12 cellular contexts compared by ENCODE assay signal in genomic region chr10:30682377-30683199, GRCh38. TPM values are rescaled to one million over a fixed set of nuclear protein-coding genes. Genes with fewer than 3 reads are reported as not detected.
DNase-seq lines count a peak whose midpoint lies in the region; ATAC-seq and TF ChIP-seq lines count a peak whose summit lies in the region.
"Not testable (repeated sequence)": the region's sequence is repeated elsewhere in the genome, so short reads cannot be mapped to it uniquely, and the experiment has no call there.
"Had no signal": no experiment of that assay in that cellular context is flagged by ENCODE, and none has a peak within 500 bp of the region (broad histone marks: within the 10 kb centered on the region; RNA-seq: fewer than 3 reads in every experiment).

No MANE protein-coding gene starts in this region.

- CTCF ChIA-PET in CD8-positive, alpha-beta memory T cell (lab: Charles Lee): interaction anchor here (1.8 to 2.9 kb wide), 2 partner anchors 12 to 69 kb away, joined by 6 to 12 read pairs; no protein-coding TSS in a partner anchor

- H3K27ac Mint-ChIP-seq in CD8-positive, alpha-beta memory T cell; T-helper 17 cell: not testable (repeated sequence)

- H3K9me3 Mint-ChIP-seq in CD8-positive, alpha-beta memory T cell: not testable (repeated sequence)

- H3K4me3 Mint-ChIP-seq in CD8-positive, alpha-beta memory T cell; T-helper 17 cell: not testable (repeated sequence)

- H3K4me1 ChIP-seq in CD8-positive, alpha-beta memory T cell (ENCODE audit: insufficient read depth, low read length); body of pancreas; gastroesophageal sphincter: not testable (repeated sequence)

- not testable (repeated sequence) for H3K36me3 Mint-ChIP-seq in CD8-positive, alpha-beta memory T cell; T-helper 17 cell (ENCODE audit: low read depth)

- not testable (repeated sequence) for H3K27ac ChIP-seq in CD8-positive, alpha-beta memory T cell (ENCODE audit: low read depth, low read length); body of pancreas; gastroesophageal sphincter

- not testable (repeated sequence) for TF ChIP-seq POLR2A in body of pancreas (IDR thresholded peaks at IDR 0.05); gastroesophageal sphincter (IDR thresholded peaks at IDR 0.05)

- not testable (repeated sequence) for H3K4me3 ChIP-seq in CD8-positive, alpha-beta memory T cell (ENCODE audit: low read length); body of pancreas; gastroesophageal sphincter; skeletal muscle cell (ENCODE audit: low read depth, low read length)

- H3K27me3 Mint-ChIP-seq in CD8-positive, alpha-beta memory T cell: peaks cover 17 to 87% of the 10 kb centered on the region in 2 donors
- peaks cover 67% of the 10 kb centered on the region for H3K27me3 Mint-ChIP-seq in T-helper 17 cell

- not testable (repeated sequence) for TF ChIP-seq EP300 in gastroesophageal sphincter (IDR thresholded peaks at IDR 0.05)

- DNase-seq in CD8-positive, alpha-beta memory T cell: peak in 3 of 5 donors; percentile 9 to 74 (median 12)
- DNase-seq in HUDEP-2 (lab: John Stamatoyannopoulos, UW; ENCODE audit: unreplicated experiment in 76 of 76): peak in 70 of 76 experiments; percentile 2 to 81 (median 53)
- DNase-seq in T-helper 17 cell: peak in 1 of 3 donors; percentile 21
- DNase-seq in activated T-cell treated with anti-CD3 and anti-CD28 coated beads for 24 hours (ENCODE audit: low read depth): peak; percentile 67
- peak in 2 of 4 donors; percentile 10 to 42 for DNase-seq in body of pancreas
- DNase-seq in skeletal muscle cell (ENCODE audit: low read depth): peak; percentile 83
- DNase-seq in stimulated activated naive CD8-positive, alpha-beta T cell treated with anti-CD3 and anti-CD28 coated beads, Interleukin-15, Interleukin-2, amounts not matched to agents 100 U/mL and 50 U/mL, for 24 hours: peak; percentile 74

- H3K9me3 ChIP-seq in CD8-positive, alpha-beta memory T cell (ENCODE audit: low read length); T-helper 17 cell (ENCODE audit: control insufficient read depth, low read length, poor library complexity, severe bottlenecking); body of pancreas: not testable (repeated sequence)
- peaks cover 0 to 11% (median 0%) of the 10 kb centered on the region in 3 donors for H3K9me3 ChIP-seq in gastroesophageal sphincter

- not testable (repeated sequence) for TF ChIP-seq CTCF in body of pancreas (IDR thresholded peaks at IDR 0.05); gastroesophageal sphincter (IDR thresholded peaks at IDR 0.05)

- intact Hi-C loops in body of pancreas (cut with DNase I): loop anchor here (10.0 kb wide), 1 partner anchor 1188 kb away; no protein-coding TSS in a partner anchor

- peaks cover 0 to 16% (median 2%) of the 10 kb centered on the region in 3 donors for H3K4me1 Mint-ChIP-seq in CD8-positive, alpha-beta memory T cell
- H3K4me1 Mint-ChIP-seq in T-helper 17 cell: not testable (repeated sequence)

- H3K27me3 ChIP-seq in CD8-positive, alpha-beta memory T cell (ENCODE audit: insufficient read depth, low read length, poor library complexity, severe bottlenecking); body of pancreas: not testable (repeated sequence)
- peaks cover 28% of the 10 kb centered on the region for H3K27me3 ChIP-seq in gastroesophageal sphincter

- not testable (repeated sequence) for H3K36me3 ChIP-seq in CD8-positive, alpha-beta memory T cell (ENCODE audit: insufficient read depth, low read length); body of pancreas (replicated peaks in 1 of 2; ENCODE audit: insufficient read depth in 1 of 2, low read depth in 2 of 2); gastroesophageal sphincter

- POLR2A ChIA-PET in CD8-positive, alpha-beta memory T cell (lab: Charles Lee): not testable (repeated sequence)

- 63 to 64% methylated on average over 9 of the region's 9 CpGs for WGBS in body of pancreas, 2 donors
- WGBS in gastroesophageal sphincter (ENCODE audit: low coverage in 1 of 2), 2 donors: 53 to 61% methylated on average over 9 of the region's 9 CpGs

- ATAC-seq in T-helper 17 cell (peak; percentile 87), body of pancreas (peak; percentile 45), gastroesophageal sphincter (peak; percentile 88)
- peak; percentile 93 for ATAC-seq in stimulated activated naive CD8-positive, alpha-beta T cell treated with anti-CD3 and anti-CD28 coated beads, Interleukin-15, Interleukin-2, amounts not matched to agents 100 U/mL and 50 U/mL, for 24 hours

RNA-seq across cellular contexts. Expression of gene LYZL2, which starts 53.0 kb away (rescaled TPM):
- total RNA-seq in CD8-positive, alpha-beta memory T cell: not detected
- not detected for polyA plus RNA-seq in CD8-positive, alpha-beta memory T cell
- total RNA-seq in T-helper 17 cell: not detected
- not detected for total RNA-seq in body of pancreas
- not detected for total RNA-seq in gastroesophageal sphincter
- total RNA-seq: esophagus squamous epithelium, lower leg skin, temporal lobe had no signal
- polyA plus RNA-seq: adipose tissue had no signal
